Comparison of ENCODE assay signal across 15 cellular contexts in genomic region chr6:35589904-35590303, GRCh38.
DNase-seq lines count a peak whose midpoint lies in the region; ATAC-seq and TF ChIP-seq lines count a peak whose summit lies in the region.
"Had no signal": no experiment of that assay in that cellular context is flagged by ENCODE, and none has a peak within 500 bp of the region (broad histone marks: within the 10 kb centered on the region; RNA-seq: fewer than 3 reads in every experiment).

No MANE protein-coding gene starts in this region.

- 96% methylated on average over 3 of the region's 3 CpGs for WGBS in right cardiac atrium

- peak overlapping the region; percentile 85 for H3K27ac Mint-ChIP-seq in CD4-positive, alpha-beta T cell
- H3K27ac Mint-ChIP-seq in WTC11 (no peak overlapping the region), immature natural killer cell (no peak overlapping the region)
- peak overlapping the region; percentile 40 for H3K27ac Mint-ChIP-seq in stimulated activated effector memory CD8-positive, alpha-beta T cell treated with anti-CD3 and anti-CD28 coated beads, Interleukin-12 subunit alpha, Interleukin-12 subunit beta, amount 100 ng/mL, for 72 hours

- H3K27ac ChIP-seq in CD4-positive, alpha-beta T cell (ENCODE audit: low read depth, low read length), result no peak overlapping the region
- H3K27ac ChIP-seq in right cardiac atrium (ENCODE audit: low read length), result peak overlapping the region; percentile 96

- H3K4me1 Mint-ChIP-seq in CD4-positive, alpha-beta T cell (ENCODE audit: low read depth), result peaks cover 93% of the 10 kb centered on the region
- H3K4me1 Mint-ChIP-seq in WTC11, result peaks cover 5% of the 10 kb centered on the region; the same call in 1 of the 2 replicates
- H3K4me1 Mint-ChIP-seq in stimulated activated effector memory CD8-positive, alpha-beta T cell treated with anti-CD3 and anti-CD28 coated beads, Interleukin-12 subunit alpha, Interleukin-12 subunit beta, amount 100 ng/mL, for 72 hours, result peaks cover 22% of the 10 kb centered on the region
- peaks cover 0 to 11% of the 10 kb centered on the region in 2 donors for H3K4me1 Mint-ChIP-seq in immature natural killer cell
- H3K4me1 Mint-ChIP-seq: neural crest cell had no signal

- ATAC-seq in CD4-positive, alpha-beta T cell (ENCODE audit: poor library complexity), result no peak
- no peak for ATAC-seq in WTC11
- no peak for ATAC-seq in right cardiac atrium
- no peak for ATAC-seq in stimulated activated effector memory CD8-positive, alpha-beta T cell treated with anti-CD3 and anti-CD28 coated beads, Interleukin-12 subunit alpha, Interleukin-12 subunit beta, amount 100 ng/mL, for 72 hours
- ATAC-seq in HG02970 (IDR thresholded peaks at IDR 0.05; ENCODE audit: low FRiP score, unreplicated experiment), result no peak
- ATAC-seq: SK-N-SH treated with all-trans-retinoic acid at 6 μM for 48 hours had no signal

- intact Hi-C loops in CD4-positive, alpha-beta T cell (cut with DNase I, micrococcal nuclease), result loop anchor here in 1 of 2 experiments (5.0 kb wide), 1 partner anchor 92 kb away; no protein-coding TSS in a partner anchor
- intact Hi-C loops in right cardiac atrium (cut with DNase I), result loop anchor here in 3 of 4 donors (10.0 kb wide), 2 partner anchors 45 to 95 kb away; partner anchors contain the start of gene FKBP5 (in 2 of the 3)

- DNase-seq in CD4-positive, alpha-beta T cell, result no peak
- DNase-seq in WTC11 (ENCODE audit: low spot score) (no peak), right cardiac atrium (no peak), immature natural killer cell (no peak), amniotic stem cell (lab: John Stamatoyannopoulos, UW) (no peak)
- no peak for DNase-seq in stimulated activated effector memory CD8-positive, alpha-beta T cell treated with anti-CD3 and anti-CD28 coated beads, Interleukin-12 subunit alpha, Interleukin-12 subunit beta, amount 100 ng/mL, for 72 hours (ENCODE audit: low spot score in 2 of 2)
- DNase-seq in stimulated activated CD4-positive, alpha-beta T cell treated with anti-CD3 and anti-CD28 coated beads, Interleukin-2, amount 100 ng/mL, for 24 hours, result no peak
- DNase-seq: activated effector memory CD4-positive, alpha-beta T cell treated with anti-CD3 and anti-CD28 coated beads, Interleukin-2, amount 50 U/mL, for 16 hours; foreskin melanocyte; KG1; kidney glomerular epithelial cell; NCI-H187 treated with DMSO at 0.1 percent for 48 hours had no signal

- TF ChIP-seq CTCF in CD4-positive, alpha-beta T cell (IDR thresholded peaks at IDR 0.05), result no peak
- no peak for TF ChIP-seq CTCF in WTC11 (IDR thresholded peaks at IDR 0.05)

- no peaks in the 10 kb centered on the region for H3K9me3 Mint-ChIP-seq in CD4-positive, alpha-beta T cell
- H3K9me3 Mint-ChIP-seq in WTC11, result no peaks in the 10 kb centered on the region
- no peaks in the 10 kb centered on the region for H3K9me3 Mint-ChIP-seq in stimulated activated effector memory CD8-positive, alpha-beta T cell treated with anti-CD3 and anti-CD28 coated beads, Interleukin-12 subunit alpha, Interleukin-12 subunit beta, amount 100 ng/mL, for 72 hours
- no peaks in the 10 kb centered on the region for H3K9me3 Mint-ChIP-seq in immature natural killer cell
- H3K9me3 Mint-ChIP-seq: neural crest cell had no signal

- no peaks in the 10 kb centered on the region for H3K27me3 Mint-ChIP-seq in CD4-positive, alpha-beta T cell
- no peaks in the 10 kb centered on the region for H3K27me3 Mint-ChIP-seq in WTC11 (ENCODE audit: low read depth)
- H3K27me3 Mint-ChIP-seq in immature natural killer cell (ENCODE audit: low read depth in 3 of 3), result no peaks in the 10 kb centered on the region

- CTCF ChIA-PET in CD4-positive, alpha-beta T cell (lab: Charles Lee), result interaction anchor here (0.9 to 6.6 kb wide), 3 partner anchors 35 to 147 kb away, joined by 3 to 65 read pairs (median 39); partner anchors contain the start of gene ARMC12
- CTCF ChIA-PET in WTC11 (lab: Charles Lee), result interaction anchor here (1.0 to 3.1 kb wide), 6 partner anchors 21 to 168 kb away, joined by 3 to 19 read pairs (median 8); no protein-coding TSS in a partner anchor

- peaks cover 27% of the 10 kb centered on the region for H3K4me1 ChIP-seq in right cardiac atrium (ENCODE audit: control insufficient read depth, insufficient read depth, low read length)

- no peak overlapping the region for H3K4me3 ChIP-seq in right cardiac atrium (ENCODE audit: low read length)

- H3K36me3 Mint-ChIP-seq in CD4-positive, alpha-beta T cell (ENCODE audit: low read depth), result peaks cover 96% of the 10 kb centered on the region
- H3K36me3 Mint-ChIP-seq in WTC11, result peaks cover 5% of the 10 kb centered on the region; the same call in 1 of the 2 replicates
- H3K36me3 Mint-ChIP-seq in stimulated activated effector memory CD8-positive, alpha-beta T cell treated with anti-CD3 and anti-CD28 coated beads, Interleukin-12 subunit alpha, Interleukin-12 subunit beta, amount 100 ng/mL, for 72 hours, result peaks cover 63% of the 10 kb centered on the region
- peaks cover 13 to 34% (median 16%) of the 10 kb centered on the region in 3 donors for H3K36me3 Mint-ChIP-seq in immature natural killer cell

- peak overlapping the region; percentile 16 for H3K4me3 Mint-ChIP-seq in CD4-positive, alpha-beta T cell
- H3K4me3 Mint-ChIP-seq in WTC11, result no peak overlapping the region
- H3K4me3 Mint-ChIP-seq in stimulated activated effector memory CD8-positive, alpha-beta T cell treated with anti-CD3 and anti-CD28 coated beads, Interleukin-12 subunit alpha, Interleukin-12 subunit beta, amount 100 ng/mL, for 72 hours, result no peak overlapping the region
- no peak overlapping the region for H3K4me3 Mint-ChIP-seq in immature natural killer cell
- H3K4me3 Mint-ChIP-seq: neural crest cell had no signal

- no peaks in the 10 kb centered on the region for H3K9me3 ChIP-seq in CD4-positive, alpha-beta T cell (ENCODE audit: control insufficient read depth, low read length)
- no peaks in the 10 kb centered on the region for H3K9me3 ChIP-seq in right cardiac atrium (ENCODE audit: control insufficient read depth, low read length)

- H3K27me3 ChIP-seq in CD4-positive, alpha-beta T cell (ENCODE audit: control insufficient read depth, insufficient read depth, low read length), result no peaks in the 10 kb centered on the region
- H3K27me3 ChIP-seq in right cardiac atrium (ENCODE audit: control insufficient read depth, insufficient read depth), result no peaks in the 10 kb centered on the region

- POLR2A ChIA-PET in CD4-positive, alpha-beta T cell (lab: Charles Lee), result interaction anchor here (0.8 to 10.4 kb wide), 5 partner anchors 12 to 60 kb away, joined by 3 to 181 read pairs (median 3); no protein-coding TSS in a partner anchor
- POLR2A ChIA-PET in WTC11 (lab: Charles Lee), result no interaction called here

TF ChIP-seq in WTC11, 78 proteins besides CTCF, POLR2A, EP300 and RAD21:
- TF ChIP-seq, protein P1, sequence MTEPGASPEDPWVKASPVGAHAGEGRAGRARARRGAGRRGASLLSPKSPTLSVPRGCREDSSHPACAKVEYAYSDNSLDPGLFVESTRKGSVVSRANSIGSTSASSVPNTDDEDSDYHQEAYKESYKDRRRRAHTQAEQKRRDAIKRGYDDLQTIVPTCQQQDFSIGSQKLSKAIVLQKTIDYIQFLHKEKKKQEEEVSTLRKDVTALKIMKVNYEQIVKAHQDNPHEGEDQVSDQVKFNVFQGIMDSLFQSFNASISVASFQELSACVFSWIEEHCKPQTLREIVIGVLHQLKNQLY (CRISPR knock-in tag; IDR thresholded peaks at IDR 0.05), result no peak
- TF ChIP-seq ZNF138 (CRISPR knock-in tag; conservative IDR thresholded peaks at IDR 0.05) (no peak), ELF4 (CRISPR knock-in tag; IDR thresholded peaks at IDR 0.05; ENCODE audit: low read depth) (no peak), NFYB (CRISPR knock-in tag; conservative IDR thresholded peaks at IDR 0.05; ENCODE audit: low read depth) (no peak), ZNF121 (CRISPR knock-in tag; IDR thresholded peaks at IDR 0.05) (0 out of 2 replicates have a peak, but pooled peaks have one; percentile 19), ETV6 (CRISPR knock-in tag; IDR thresholded peaks at IDR 0.05) (no peak)
TF ChIP-seq in WTC11: peak in this region for 1.

Comparison
In these comparisons a context has a peak if more than half of its experiments do, and no peak if none do; other contexts are left out.
1. H3K27ac Mint-ChIP-seq: peak in CD4-positive, alpha-beta T cell (single experiment) and stimulated activated effector memory CD8-positive, alpha-beta T cell treated with anti-CD3 and anti-CD28 coated beads, Interleukin-12 subunit alpha, Interleukin-12 subunit beta, amount 100 ng/mL, for 72 hours (single experiment); none in WTC11 (single experiment) and immature natural killer cell (0 of 6).